ENCODE assay signal across 8 cellular contexts in genomic region chrX:123422875-123423274, GRCh38.
DNase-seq lines count a peak whose midpoint lies in the region; ATAC-seq and TF ChIP-seq lines count a peak whose summit lies in the region.

No MANE protein-coding gene starts in this region.

- H3K4me3 Mint-ChIP-seq in glutamatergic neuron (ENCODE audit: unreplicated experiment), result no peak overlapping the region

- H3K27me3 Mint-ChIP-seq in glutamatergic neuron (ENCODE audit: unreplicated experiment), result no peaks in the 10 kb centered on the region

- H3K4me1 ChIP-seq in SJCRH30, result no peaks in the 10 kb centered on the region

- peak; percentile 38 for TF ChIP-seq CTCF in glutamatergic neuron (IDR thresholded peaks at IDR 0.05; ENCODE audit: partially characterized antibody, unreplicated experiment)

- ATAC-seq in GM21723 (IDR thresholded peaks at IDR 0.05; ENCODE audit: unreplicated experiment), result peak; percentile 48
- no peak for ATAC-seq in HG03039 (IDR thresholded peaks at IDR 0.05; ENCODE audit: unreplicated experiment)
- ATAC-seq in HG02973 (IDR thresholded peaks at IDR 0.05; ENCODE audit: unreplicated experiment), result no peak

- no peaks in the 10 kb centered on the region for H3K9me3 ChIP-seq in SJCRH30 (replicated peaks)

- no peaks in the 10 kb centered on the region for H3K27me3 ChIP-seq in SJCRH30

- H3K4me3 ChIP-seq in SJCRH30, result no peak overlapping the region

- no peak overlapping the region for H3K27ac Mint-ChIP-seq in glutamatergic neuron (ENCODE audit: unreplicated experiment)

- H3K36me3 Mint-ChIP-seq in glutamatergic neuron (ENCODE audit: unreplicated experiment), result no peaks in the 10 kb centered on the region

- H3K9me3 Mint-ChIP-seq in glutamatergic neuron (ENCODE audit: unreplicated experiment), result peaks cover 2% of the 10 kb centered on the region

- no peaks in the 10 kb centered on the region for H3K36me3 ChIP-seq in SJCRH30

- H3K27ac ChIP-seq in SJCRH30, result no peak overlapping the region

- DNase-seq in AG08395 (ENCODE audit: low spot score) (peak; percentile 23), SJCRH30 (peak; percentile 7 to 42), glutamatergic neuron (peak; percentile 24), A172 (ENCODE audit: low spot score) (no peak), NCI-H187 (lab: John Stamatoyannopoulos, UW) (no peak)

- no peaks in the 10 kb centered on the region for H3K4me1 Mint-ChIP-seq in glutamatergic neuron (ENCODE audit: low read depth, unreplicated experiment)

Comparison
In these comparisons a context has a peak if more than half of its experiments do, and no peak if none do; other contexts are left out.
1. DNase-seq: peak in AG08395 (single experiment), SJCRH30 (2 of 2) and glutamatergic neuron (single experiment); none in A172 (single experiment) and NCI-H187 (0 of 2).